Comparison of ENCODE assay signal across 11 cellular contexts in the genomic region with DNA sequence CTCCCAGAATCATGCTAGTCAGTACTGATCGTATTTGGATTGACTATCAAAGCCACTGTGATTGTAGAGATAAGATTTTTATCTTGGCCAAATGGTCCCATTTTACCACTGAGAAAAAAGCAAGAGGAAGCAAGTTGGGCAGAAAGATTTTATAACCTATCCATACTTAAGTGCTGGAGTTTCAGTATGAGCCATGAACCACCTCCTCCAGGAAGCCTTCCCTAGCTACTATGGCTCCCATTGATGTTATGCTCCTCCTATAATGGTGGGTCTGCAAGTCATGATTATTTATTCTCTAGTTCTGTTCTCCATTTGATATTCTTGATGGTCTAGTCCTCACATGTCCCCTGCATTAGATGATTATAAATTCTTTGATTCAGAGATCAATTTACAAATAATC. TPM values are rescaled to one million over a fixed set of nuclear protein-coding genes. Genes with fewer than 3 reads are reported as not detected.
"Had no signal": no experiment of that assay in that cellular context is flagged by ENCODE, and none has a peak within 500 bp of the region (broad histone marks: within the 10 kb centered on the region; RNA-seq: fewer than 3 reads in every experiment).

No MANE protein-coding gene starts in this region.

- H3K4me2 ChIP-seq: GM23338 had no signal

- FAIRE-seq: H1, H54 had no signal

- H3K9ac ChIP-seq: GM23248 had no signal

- ATAC-seq: GM23338, HCT116 had no signal

- H3K9me3 ChIP-seq: HAP-1 had no signal

- H2AFZ ChIP-seq: GM23248, GM23338 had no signal

- H3K4me3 ChIP-seq: GM23248, GM23338, HAP-1 had no signal

- H3K4me1 ChIP-seq: HAP-1 had no signal

- H3K27ac ChIP-seq: GM23248 had no signal

- H3K36me3 ChIP-seq: HAP-1 had no signal

- DNase-seq: GM23248, GOT3, H7, H9, HCEC 1CT, HFFc6 had no signal

RNA-seq across cellular contexts. Expression of a gene that starts 6.6 kb away (rescaled TPM):
- total RNA-seq: GM23248, HFFc6 had no signal
